ENCODE assay signal across 40 cellular contexts in genomic region chr9:27311184-27311583, GRCh38. TPM values are rescaled to one million over a fixed set of nuclear protein-coding genes. Genes with fewer than 3 reads are reported as not detected.
DNase-seq lines count a peak whose midpoint lies in the region; ATAC-seq and TF ChIP-seq lines count a peak whose summit lies in the region.
"Had no signal": no experiment of that assay in that cellular context is flagged by ENCODE, and none has a peak within 500 bp of the region (broad histone marks: within the 10 kb centered on the region; RNA-seq: fewer than 3 reads in every experiment).

No MANE protein-coding gene starts in this region.

- H3K4me3 ChIP-seq in right cardiac atrium (ENCODE audit: low read length): no peak overlapping the region
- no peak overlapping the region for H3K4me3 ChIP-seq in left ventricle myocardium inferior
- H3K4me3 ChIP-seq in right atrium auricular region: no peak overlapping the region
- H3K4me3 ChIP-seq in neural progenitor cell: no peak overlapping the region
- H3K4me3 ChIP-seq: A549; BLaER1; BLaER1 treated with 17β-estradiol and CSF1 and Interleukin-3, amounts not matched to agents 10 nM and 100 nM had no signal

- H3K27me3 ChIP-seq in right cardiac atrium (ENCODE audit: control insufficient read depth, insufficient read depth) (no peaks in the 10 kb centered on the region), left ventricle myocardium inferior (ENCODE audit: low read depth) (no peaks in the 10 kb centered on the region), right atrium auricular region (no peaks in the 10 kb centered on the region), neural progenitor cell (no peaks in the 10 kb centered on the region)
- H3K27me3 ChIP-seq: BE2C; BLaER1; BLaER1 treated with 17β-estradiol and CSF1 and Interleukin-3, amounts not matched to agents 10 nM and 100 nM had no signal

- 77% methylated on average over 2 of the region's 2 CpGs for WGBS in right cardiac atrium

- no peaks in the 10 kb centered on the region for H3K79me2 ChIP-seq in neural progenitor cell (ENCODE audit: low read depth)

- TF ChIP-seq CTCF in left ventricle myocardium inferior (IDR thresholded peaks at IDR 0.05; ENCODE audit: borderline replicate concordance) (no peak), right atrium auricular region (IDR thresholded peaks at IDR 0.05) (no peak), neural progenitor cell (IDR thresholded peaks at IDR 0.05) (no peak)

- H3K9me3 ChIP-seq in right cardiac atrium (ENCODE audit: control insufficient read depth, low read length) (no peaks in the 10 kb centered on the region), left ventricle myocardium inferior (replicated peaks) (no peaks in the 10 kb centered on the region), right atrium auricular region (no peaks in the 10 kb centered on the region), neural progenitor cell (ENCODE audit: low read depth) (no peaks in the 10 kb centered on the region)
- H3K9me3 ChIP-seq: A549, BE2C, BLaER1, Caco-2 had no signal

- ATAC-seq in Right ventricle myocardium superior (ENCODE audit: poor library complexity) (peak; percentile 67), right cardiac atrium (no peak), Right ventricle myocardium inferior (no peak), left ventricle myocardium superior (peak; percentile 32)
- ATAC-seq: A549; CD8-positive, alpha-beta T cell had no signal

- peak overlapping the region; percentile 42 for H3K4me2 ChIP-seq in neural progenitor cell
- H3K4me2 ChIP-seq: A549; BLaER1; BLaER1 treated with 17β-estradiol and CSF1 and Interleukin-3, amounts not matched to agents 10 nM and 100 nM had no signal

- H3K4me3 Mint-ChIP-seq in neural progenitor cell: no peak overlapping the region
- H3K4me3 Mint-ChIP-seq: B cell; CD14-positive monocyte; CD4-positive, alpha-beta memory T cell; CD4-positive, alpha-beta T cell; CD4-positive, CD25-positive, alpha-beta regulatory T cell; CD8-positive, alpha-beta memory T cell; CD8-positive, alpha-beta T cell had no signal

- no peak overlapping the region for H3K9ac ChIP-seq in neural progenitor cell
- H3K9ac ChIP-seq: BLaER1; BLaER1 treated with 17β-estradiol and CSF1 and Interleukin-3, amounts not matched to agents 10 nM and 100 nM had no signal

- H3K4me1 ChIP-seq in right cardiac atrium (ENCODE audit: control insufficient read depth, insufficient read depth, low read length) (no peaks in the 10 kb centered on the region), left ventricle myocardium inferior (peaks cover 13% of the 10 kb centered on the region), right atrium auricular region (peaks cover 0 to 3% of the 10 kb centered on the region in 2 donors), neural progenitor cell (peaks cover 40% of the 10 kb centered on the region)
- H3K4me1 ChIP-seq: A549, BE2C, BLaER1, Caco-2 had no signal

- H3K4me1 Mint-ChIP-seq in neural progenitor cell: peaks cover 7% of the 10 kb centered on the region
- H3K4me1 Mint-ChIP-seq: B cell; CD14-positive monocyte; CD4-positive, alpha-beta memory T cell; CD4-positive, CD25-positive, alpha-beta regulatory T cell; CD8-positive, alpha-beta memory T cell had no signal

- H3K27ac ChIP-seq in right cardiac atrium (ENCODE audit: low read length): no peak overlapping the region
- peak overlapping the region; percentile 33 for H3K27ac ChIP-seq in left ventricle myocardium inferior (replicated peaks)
- no peak overlapping the region for H3K27ac ChIP-seq in right atrium auricular region
- H3K27ac ChIP-seq in neural progenitor cell: no peak overlapping the region
- H3K27ac ChIP-seq: 22Rv1; A549; BLaER1; BLaER1 treated with 17β-estradiol and CSF1 and Interleukin-3, amounts not matched to agents 10 nM and 100 nM; C4-2B had no signal

- H3K9me3 Mint-ChIP-seq in neural progenitor cell: peaks cover 3% of the 10 kb centered on the region
- H3K9me3 Mint-ChIP-seq: CD4-positive, alpha-beta memory T cell; CD4-positive, alpha-beta T cell; CD4-positive, CD25-positive, alpha-beta regulatory T cell; CD8-positive, alpha-beta memory T cell; CD8-positive, alpha-beta T cell had no signal

- H2AFZ ChIP-seq in neural progenitor cell (replicated peaks): no peak overlapping the region

- DNase-seq in Right ventricle myocardium superior: no peak
- no peak for DNase-seq in right cardiac atrium
- no peak for DNase-seq in left ventricle myocardium inferior
- no peak for DNase-seq in Right ventricle myocardium inferior (ENCODE audit: missing footprints)
- DNase-seq in left ventricle myocardium superior: no peak
- DNase-seq in right atrium auricular region (ENCODE audit: low spot score): no peak
- no peak for DNase-seq in neural progenitor cell (ENCODE audit: low spot score)
- DNase-seq in iPS-NIHi11 (ENCODE audit: low spot score): no peak
- DNase-seq: 8988T; ACHN; AML-193; BE2C; C1 segment of cervical spinal cord; Caco-2; Calu3; CD4-positive, alpha-beta memory T cell; CD4-positive, alpha-beta T cell; CD4-positive, CD25-positive, alpha-beta regulatory T cell; CD8-positive, alpha-beta memory T cell; CD8-positive, alpha-beta T cell; COR-L47; DMS 273 treated with DMSO at 0.1 percent for 48 hours; DMS153; DMS53; DMS79; DMS79 treated with DMSO at 0.1 percent for 48 hours; DND-41; EL had no signal

- no peaks in the 10 kb centered on the region for H3K36me3 Mint-ChIP-seq in neural progenitor cell
- H3K36me3 Mint-ChIP-seq: CD14-positive monocyte; CD4-positive, alpha-beta memory T cell; CD4-positive, CD25-positive, alpha-beta regulatory T cell; CD8-positive, alpha-beta memory T cell; CD8-positive, alpha-beta T cell had no signal

- intact Hi-C loops in Right ventricle myocardium superior (cut with DNase I): no loop called here
- intact Hi-C loops in right cardiac atrium (cut with DNase I): no loop called here
- intact Hi-C loops in left ventricle myocardium inferior (cut with micrococcal nuclease): no loop called here
- intact Hi-C loops in Right ventricle myocardium inferior (cut with DNase I): no loop called here
- intact Hi-C loops in left ventricle myocardium superior (cut with micrococcal nuclease): no loop called here

- peaks cover 5% of the 10 kb centered on the region for H3K27me3 Mint-ChIP-seq in neural progenitor cell (ENCODE audit: insufficient read depth, low read depth)
- H3K27me3 Mint-ChIP-seq: CD4-positive, alpha-beta T cell had no signal

- no peaks in the 10 kb centered on the region for H3K36me3 ChIP-seq in left ventricle myocardium inferior
- no peaks in the 10 kb centered on the region for H3K36me3 ChIP-seq in right atrium auricular region
- H3K36me3 ChIP-seq in neural progenitor cell: no peaks in the 10 kb centered on the region
- H3K36me3 ChIP-seq: BE2C; BLaER1; BLaER1 treated with 17β-estradiol and CSF1 and Interleukin-3, amounts not matched to agents 10 nM and 100 nM had no signal

- H3K27ac Mint-ChIP-seq in neural progenitor cell: no peak overlapping the region
- H3K27ac Mint-ChIP-seq: B cell; CD14-positive monocyte; CD4-positive, alpha-beta memory T cell; CD4-positive, alpha-beta T cell; CD4-positive, CD25-positive, alpha-beta regulatory T cell; CD8-positive, alpha-beta memory T cell; CD8-positive, alpha-beta T cell had no signal

- H4K20me1 ChIP-seq in neural progenitor cell (ENCODE audit: low read depth): no peaks in the 10 kb centered on the region
- H4K20me1 ChIP-seq: BLaER1; BLaER1 treated with 17β-estradiol and CSF1 and Interleukin-3, amounts not matched to agents 10 nM and 100 nM had no signal

- H3F3A ChIP-seq in neural progenitor cell (ENCODE audit: low read depth): peaks cover 10% of the 10 kb centered on the region

RNA-seq across cellular contexts. Expression of gene EQTN, which starts 14.2 kb away (rescaled TPM):
- total RNA-seq in Right ventricle myocardium superior (not detected), right cardiac atrium (not detected), left ventricle myocardium inferior (not detected), Right ventricle myocardium inferior (not detected), left ventricle myocardium superior (not detected), right atrium auricular region (not detected), neural progenitor cell (ENCODE audit: low replicate concordance) (2.0 and 3.4 TPM in 2 replicates)
- not detected for polyA plus RNA-seq in right cardiac atrium
- total RNA-seq: A172; A673; B cell; Caco-2; Calu3; CD4-positive, alpha-beta memory T cell; CD4-positive, alpha-beta T cell; CD4-positive, CD25-positive, alpha-beta regulatory T cell; CD8-positive, alpha-beta memory T cell; CD8-positive, alpha-beta T cell; Daoy had no signal
- polyA plus RNA-seq: A549; AG04450; BJ; CD14-positive monocyte; CD4-positive, alpha-beta memory T cell; CD4-positive, CD25-positive, alpha-beta regulatory T cell; CD8-positive, alpha-beta memory T cell had no signal

Comparison
In these comparisons a context has a peak if more than half of its experiments do, and no peak if none do; other contexts are left out.
1. ATAC-seq: peak in Right ventricle myocardium superior (single experiment) and left ventricle myocardium superior (single experiment); none in right cardiac atrium (0 of 2) and Right ventricle myocardium inferior (single experiment).